9 cellular contexts compared by ENCODE assay signal in genomic region chr9:84781431-84781830, GRCh38.
DNase-seq lines count a peak whose midpoint lies in the region; ATAC-seq, FAIRE-seq and TF ChIP-seq lines count a peak whose summit lies in the region.
"Had no signal": no experiment of that assay in that cellular context is flagged by ENCODE, and none has a peak within 500 bp of the region (broad histone marks: within the 10 kb centered on the region; RNA-seq: fewer than 3 reads in every experiment).

No MANE protein-coding gene starts in this region.

- FAIRE-seq in GM12892 (lab: Jason Lieb, UNC), result no peak

- TF ChIP-seq CTCF in 22Rv1 (IDR thresholded peaks at IDR 0.05) (peak; percentile 37; the same call in 1 of the 2 replicates), GM12864 (IDR thresholded peaks at IDR 0.05; ENCODE audit: low read depth, low read length, missing control alignments) (peak; percentile 46), PC-3 (conservative IDR thresholded peaks at IDR 0.05; ENCODE audit: low read depth, low read length) (peak; percentile 56), fibroblast of the aortic adventitia (IDR thresholded peaks at IDR 0.05; ENCODE audit: insufficient read depth, low read length) (peak; percentile 23)

- 0 out of 2 replicates have a peak, but pooled peaks cover 7% of the 10 kb centered on the region for H3K27me3 ChIP-seq in PC-3 (ENCODE audit: low read length)
- H3K27me3 ChIP-seq: gastroesophageal sphincter had no signal

- CTCF ChIA-PET in PC-3 (lab: Charles Lee), result no interaction called here

- H3K9me3 ChIP-seq in PC-3 (ENCODE audit: low read length), result no peaks in the 10 kb centered on the region
- H3K9me3 ChIP-seq: gastroesophageal sphincter had no signal

- POLR2A ChIA-PET in PC-3 (lab: Charles Lee; ENCODE audit: unreplicated experiment), result no interaction called here

- H3K27ac ChIP-seq in 22Rv1 (no peak overlapping the region), PC-3 (ENCODE audit: low read length) (no peak overlapping the region)
- H3K27ac ChIP-seq: gastroesophageal sphincter had no signal

- no peaks in the 10 kb centered on the region for H3K4me1 ChIP-seq in PC-3 (ENCODE audit: insufficient read depth, low read length)
- H3K4me1 ChIP-seq: gastroesophageal sphincter had no signal

- intact Hi-C loops in PC-3 (cut with micrococcal nuclease), result no loop called here

- no peaks in the 10 kb centered on the region for H3K36me3 ChIP-seq in PC-3 (ENCODE audit: low read depth, low read length)
- H3K36me3 ChIP-seq: gastroesophageal sphincter had no signal

- ATAC-seq in PC-3, result no peak
- ATAC-seq: gastroesophageal sphincter had no signal

- no peaks in the 10 kb centered on the region for H3K9me2 ChIP-seq in PC-3 (replicated peaks; ENCODE audit: low read length)

- H2AFZ ChIP-seq in PC-3 (ENCODE audit: low read length), result no peak overlapping the region

- H3K4me3 ChIP-seq in GM12864 (ENCODE audit: low read depth, low read length), result no peak overlapping the region
- H3K4me3 ChIP-seq in PC-3 (ENCODE audit: low read length), result no peak overlapping the region
- no peak overlapping the region for H3K4me3 ChIP-seq in fibroblast of the aortic adventitia (ENCODE audit: low read depth, low read length)
- H3K4me3 ChIP-seq: gastroesophageal sphincter had no signal

- H4K20me1 ChIP-seq in PC-3 (ENCODE audit: low read length), result no peaks in the 10 kb centered on the region

- H3K4me2 ChIP-seq in PC-3 (ENCODE audit: low read length), result no peak overlapping the region

- DNase-seq in GM12864 (ENCODE audit: low read depth), result no peak
- peak; percentile 31 for DNase-seq in PC-3
- DNase-seq in fibroblast of the aortic adventitia (ENCODE audit: low read depth), result peak; percentile 13
- no peak for DNase-seq in kidney glomerular epithelial cell (lab: John Stamatoyannopoulos, UW)
- no peak for DNase-seq in MV-4-11 (lab: John Stamatoyannopoulos, UW)
- DNase-seq in GM12892 (ENCODE audit: insufficient read length), result no peak
- DNase-seq in NCI-H1048 (lab: John Stamatoyannopoulos, UW), result no peak

- H3F3A ChIP-seq in PC-3 (ENCODE audit: low read length, unreplicated experiment), result no peaks in the 10 kb centered on the region

- no peak overlapping the region for H3K9ac ChIP-seq in PC-3 (ENCODE audit: low read length)

- H3K79me2 ChIP-seq in PC-3 (ENCODE audit: low read length), result no peaks in the 10 kb centered on the region

- BruUV-seq in PC-3 (replicated peaks; lab: Mats Ljungman, UMichigan), result no TSS peak

- TF ChIP-seq POLR2A in GM12892 (IDR thresholded peaks at IDR 0.05; ENCODE audit: low read depth, low read length), result no peak

Comparison
In these comparisons a context has a peak if more than half of its experiments do, and no peak if none do; other contexts are left out.
1. DNase-seq: peak in PC-3 (single experiment) and fibroblast of the aortic adventitia (single experiment); none in GM12864 (single experiment), kidney glomerular epithelial cell (single experiment), MV-4-11 (single experiment), GM12892 (single experiment) and NCI-H1048 (single experiment).
2. Peak in every context shown above with its lines, with median percentiles within 50 percentile points of each other: CTCF ChIP-seq.